ENCODE assay signal across 8 cellular contexts in the genomic region with DNA sequence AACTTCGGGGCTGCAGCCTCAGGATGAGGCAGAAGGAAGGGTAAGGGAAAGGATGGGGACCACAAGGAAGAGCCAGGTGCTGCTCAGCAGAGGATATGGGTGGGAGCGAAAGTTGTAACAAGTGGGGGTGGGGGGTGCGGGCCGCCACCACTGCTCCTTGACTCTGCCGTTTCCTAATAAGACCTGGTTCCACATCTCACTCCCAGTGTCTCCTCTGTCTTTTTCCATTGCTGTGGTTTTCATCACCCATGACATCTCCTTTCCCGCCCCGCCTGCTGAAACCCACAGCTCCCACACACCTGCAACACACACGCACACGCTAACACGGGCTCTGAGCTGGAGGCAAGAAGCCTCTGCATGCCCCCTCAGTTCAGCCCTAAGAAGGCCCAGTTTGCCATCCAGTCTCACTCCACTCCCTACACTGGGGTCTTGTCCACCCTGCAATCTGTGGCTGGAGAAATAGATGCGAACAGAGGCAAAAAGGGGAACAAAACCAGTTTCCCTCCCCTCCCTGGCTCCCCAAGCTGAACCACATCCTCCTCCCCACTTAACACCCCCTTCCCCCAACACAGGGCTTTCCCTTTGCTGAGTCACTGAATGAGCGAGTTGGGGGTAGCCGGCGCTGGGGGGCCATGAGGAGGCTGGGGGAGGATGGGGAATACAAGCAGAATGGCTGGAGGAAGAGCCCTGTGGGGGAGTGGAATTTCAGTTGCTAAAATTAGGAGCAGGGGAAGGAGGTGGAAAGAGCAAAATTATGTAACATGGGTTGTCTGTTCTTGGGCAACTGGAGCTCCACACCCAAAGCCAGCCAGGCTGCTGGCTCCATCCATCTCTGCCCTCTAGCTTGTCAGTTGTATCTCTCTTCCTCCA. TPM values are rescaled to one million over a fixed set of nuclear protein-coding genes. Genes with fewer than 3 reads are reported as not detected.
DNase-seq lines count a peak whose midpoint lies in the region; ATAC-seq and TF ChIP-seq lines count a peak whose summit lies in the region.

No MANE protein-coding gene starts in this region.

- peak; percentile 73 for ATAC-seq in stimulated activated memory B cell treated with anti-CD40 and anti-IgM and Interleukin-4, amounts not matched to agents 10 μg/mL and 1 μg/mL and 100 μg/mL, for 72 hours
- no peak for ATAC-seq in GM21723 (IDR thresholded peaks at IDR 0.05; ENCODE audit: unreplicated experiment)
- ATAC-seq in GM18519 (IDR thresholded peaks at IDR 0.05; ENCODE audit: low FRiP score, unreplicated experiment), result no peak

- peak overlapping the region; percentile 57 for H3K27ac ChIP-seq in layer of hippocampus (ENCODE audit: low read depth, low read length)

- peaks cover 87% of the 10 kb centered on the region for H3K4me1 Mint-ChIP-seq in stimulated activated memory B cell treated with anti-CD40 and anti-IgM and Interleukin-4, amounts not matched to agents 10 μg/mL and 1 μg/mL and 100 μg/mL, for 72 hours
- no peaks in the 10 kb centered on the region for H3K4me1 Mint-ChIP-seq in progenitor cell of endocrine pancreas (ENCODE audit: low read depth)

- H3K27me3 Mint-ChIP-seq in stimulated activated memory B cell treated with anti-CD40 and anti-IgM and Interleukin-4, amounts not matched to agents 10 μg/mL and 1 μg/mL and 100 μg/mL, for 72 hours, result no peaks in the 10 kb centered on the region
- H3K27me3 Mint-ChIP-seq in progenitor cell of endocrine pancreas, result no peaks in the 10 kb centered on the region

- peak overlapping the region; percentile 70 for H3K4me3 Mint-ChIP-seq in stimulated activated memory B cell treated with anti-CD40 and anti-IgM and Interleukin-4, amounts not matched to agents 10 μg/mL and 1 μg/mL and 100 μg/mL, for 72 hours
- no peak overlapping the region for H3K4me3 Mint-ChIP-seq in progenitor cell of endocrine pancreas (ENCODE audit: low read depth)

- H3K36me3 Mint-ChIP-seq in stimulated activated memory B cell treated with anti-CD40 and anti-IgM and Interleukin-4, amounts not matched to agents 10 μg/mL and 1 μg/mL and 100 μg/mL, for 72 hours, result peaks cover 28% of the 10 kb centered on the region
- peaks cover 14% of the 10 kb centered on the region for H3K36me3 Mint-ChIP-seq in progenitor cell of endocrine pancreas (ENCODE audit: insufficient read depth)

- H3K27me3 ChIP-seq in layer of hippocampus (ENCODE audit: control insufficient read depth, insufficient read depth, low read length), result no peaks in the 10 kb centered on the region

- no peaks in the 10 kb centered on the region for H3K9me3 Mint-ChIP-seq in stimulated activated memory B cell treated with anti-CD40 and anti-IgM and Interleukin-4, amounts not matched to agents 10 μg/mL and 1 μg/mL and 100 μg/mL, for 72 hours
- H3K9me3 Mint-ChIP-seq in progenitor cell of endocrine pancreas (ENCODE audit: low read depth), result no peaks in the 10 kb centered on the region

- H3K27ac Mint-ChIP-seq in stimulated activated memory B cell treated with anti-CD40 and anti-IgM and Interleukin-4, amounts not matched to agents 10 μg/mL and 1 μg/mL and 100 μg/mL, for 72 hours, result peak overlapping the region; percentile 89
- H3K27ac Mint-ChIP-seq in progenitor cell of endocrine pancreas, result no peak overlapping the region

- TF ChIP-seq CTCF in GM10266 (IDR thresholded peaks at IDR 0.05; ENCODE audit: control insufficient read depth, insufficient read depth, low read depth, missing control alignments) (no peak), progenitor cell of endocrine pancreas (IDR thresholded peaks at IDR 0.05; ENCODE audit: unreplicated experiment) (no peak)

- DNase-seq in GM10266 (ENCODE audit: extremely low spot score) (peak; percentile 68), OCI-M1 (lab: John Stamatoyannopoulos, UW) (peak; percentile 88), progenitor cell of endocrine pancreas (ENCODE audit: low spot score, unreplicated experiment) (no peak)
- DNase-seq in activated naive CD4-positive, alpha-beta T cell treated with Interleukin-2 at 50 U/mL for 16 hours, result peak; percentile 81

RNA-seq across cellular contexts. Expression of a gene that starts 11.5 kb away (rescaled TPM):
- total RNA-seq in progenitor cell of endocrine pancreas, result 26.4 and 28.7 TPM in 2 replicates

RNA-seq across cellular contexts. Expression of a gene that starts 12.5 kb away (rescaled TPM):
- 1.5 TPM in 2 replicates for total RNA-seq in progenitor cell of endocrine pancreas

RNA-seq across cellular contexts. Expression of a gene that starts 13.2 kb away (rescaled TPM):
- not detected in 2 replicates for total RNA-seq in progenitor cell of endocrine pancreas

RNA-seq across cellular contexts. Expression of a gene that starts 16.5 kb away (rescaled TPM):
- total RNA-seq in progenitor cell of endocrine pancreas, result not detected in 2 replicates

RNA-seq across cellular contexts. Expression of a gene that starts 17.1 kb away (rescaled TPM):
- 766 and 810 TPM in 2 replicates for total RNA-seq in progenitor cell of endocrine pancreas
